ENCODE assay signal across 6 cellular contexts in genomic region chr1:109499661-109500536, GRCh38. TPM values are rescaled to one million over a fixed set of nuclear protein-coding genes. Genes with fewer than 3 reads are reported as not detected.
DNase-seq lines count a peak whose midpoint lies in the region; TF ChIP-seq lines count a peak whose summit lies in the region.

No MANE protein-coding gene starts in this region.

- DNase-seq in GM10248 (ENCODE audit: extremely low spot score) (peak; percentile 28), OCI-M1 (lab: John Stamatoyannopoulos, UW) (peak; percentile 70), neural progenitor cell (ENCODE audit: low spot score) (peak; percentile 64), occipital lobe (lab: John Stamatoyannopoulos, UW) (no peak), ureter (ENCODE audit: low spot score) (no peak)

- H3F3A ChIP-seq in neural progenitor cell (ENCODE audit: low read depth), result peaks cover 23% of the 10 kb centered on the region

- H2AFZ ChIP-seq in neural progenitor cell (replicated peaks), result no peak overlapping the region

- H3K79me2 ChIP-seq in neural progenitor cell (ENCODE audit: low read depth), result peaks cover 2% of the 10 kb centered on the region

- peaks cover 16% of the 10 kb centered on the region for H3K4me1 ChIP-seq in neural progenitor cell

- no peak overlapping the region for H3K4me3 ChIP-seq in neural progenitor cell

- H3K27ac Mint-ChIP-seq in brain (peak overlapping the region; percentile 82 to 95 (median 88)), neural progenitor cell (peak overlapping the region; percentile 57)

- H3K9ac ChIP-seq in neural progenitor cell, result no peak overlapping the region

- no peaks in the 10 kb centered on the region for H3K27me3 ChIP-seq in neural progenitor cell

- H3K36me3 ChIP-seq in neural progenitor cell, result no peaks in the 10 kb centered on the region

- H3K27me3 Mint-ChIP-seq in brain (no peaks in the 10 kb centered on the region), neural progenitor cell (ENCODE audit: insufficient read depth, low read depth) (peaks cover 2% of the 10 kb centered on the region)

- H3K9me3 Mint-ChIP-seq in brain, result no peaks in the 10 kb centered on the region
- H3K9me3 Mint-ChIP-seq in neural progenitor cell, result no peaks in the 10 kb centered on the region

- POLR2A ChIA-PET in GM10248 (lab: Yijun Ruan, JAX), result no interaction called here

- CTCF ChIA-PET in GM10248 (lab: Yijun Ruan, JAX), result interaction anchor here (1.2 to 43.8 kb wide), 5 partner anchors 9 to 83 kb away, joined by 3 to 1898 read pairs (median 39); partner anchors contain the start of genes AMIGO1 and GPR61

- TF ChIP-seq CTCF in GM10248 (IDR thresholded peaks at IDR 0.05; ENCODE audit: control extremely low read depth, extremely low read depth, low read depth, missing control alignments) (peak; percentile 56), brain (conservative IDR thresholded peaks at IDR 0.05) (peak; percentile 25 to 52), neural progenitor cell (IDR thresholded peaks at IDR 0.05) (peak; percentile 56)

- peaks cover 82% of the 10 kb centered on the region for H3K4me1 Mint-ChIP-seq in brain
- H3K4me1 Mint-ChIP-seq in neural progenitor cell, result peaks cover 60% of the 10 kb centered on the region

- no peak overlapping the region for H3K4me2 ChIP-seq in neural progenitor cell

- no peaks in the 10 kb centered on the region for H3K9me3 ChIP-seq in neural progenitor cell (ENCODE audit: low read depth)

- H3K36me3 Mint-ChIP-seq in brain, result peaks cover 17% of the 10 kb centered on the region
- H3K36me3 Mint-ChIP-seq in neural progenitor cell, result peaks cover 5% of the 10 kb centered on the region

- H3K27ac ChIP-seq in neural progenitor cell, result peak overlapping the region; percentile 58

- H4K20me1 ChIP-seq in neural progenitor cell (ENCODE audit: low read depth), result peaks cover 7% of the 10 kb centered on the region

- H3K4me3 Mint-ChIP-seq in brain (peak overlapping the region in 3 of 5 experiments; percentile 26 to 69 (median 54)), neural progenitor cell (no peak overlapping the region)

RNA-seq across cellular contexts. Expression of gene CYB561D1, which starts 6.0 kb away (rescaled TPM):
- 7.5 TPM for polyA plus RNA-seq in brain (ENCODE audit: insufficient read depth, low read depth, low replicate concordance)
- total RNA-seq in neural progenitor cell (ENCODE audit: low replicate concordance) (4.3 and 6.8 TPM in 2 replicates), occipital lobe (6.7 TPM), ureter (10.5 TPM)

RNA-seq across cellular contexts. Expression of gene AMIGO1, which starts 9.6 kb away (rescaled TPM):
- polyA plus RNA-seq in brain (ENCODE audit: insufficient read depth, low read depth, low replicate concordance), result 19.2 TPM
- 4.5 and 6.0 TPM in 2 replicates for total RNA-seq in neural progenitor cell (ENCODE audit: low replicate concordance)
- total RNA-seq in occipital lobe, result 10.3 TPM
- 6.0 TPM for total RNA-seq in ureter

RNA-seq across cellular contexts. Expression of gene ATXN7L2, which starts 16.2 kb away (rescaled TPM):
- 9.2 TPM for polyA plus RNA-seq in brain (ENCODE audit: insufficient read depth, low read depth, low replicate concordance)
- total RNA-seq in neural progenitor cell (ENCODE audit: low replicate concordance) (6.5 and 8.5 TPM in 2 replicates), occipital lobe (4.1 TPM), ureter (6.0 TPM)

RNA-seq across cellular contexts. Expression of gene SYPL2, which starts 33.6 kb away (rescaled TPM):
- 0.22 TPM for polyA plus RNA-seq in brain (ENCODE audit: insufficient read depth, low read depth, low replicate concordance)
- total RNA-seq in neural progenitor cell (ENCODE audit: low replicate concordance) (not detected in 2 replicates), occipital lobe (not detected), ureter (2.0 TPM)

RNA-seq across cellular contexts. Expression of gene GPR61, which starts 39.8 kb away (rescaled TPM):
- 1.6 TPM for polyA plus RNA-seq in brain (ENCODE audit: insufficient read depth, low read depth, low replicate concordance)
- total RNA-seq in neural progenitor cell (ENCODE audit: low replicate concordance), result 0.71 and 1.4 TPM in 2 replicates
- 5.3 TPM for total RNA-seq in occipital lobe
- total RNA-seq in ureter, result not detected

Comparison
In these comparisons a context has a peak if more than half of its experiments do, and no peak if none do; other contexts are left out.
1. DNase-seq: peak in GM10248 (single experiment), OCI-M1 (single experiment) and neural progenitor cell (single experiment); none in occipital lobe (single experiment) and ureter (single experiment).
2. Peak in every context shown above with its lines, with median percentiles within 50 percentile points of each other: CTCF ChIP-seq.